In genomic region chr12:93704625-93705024, GRCh38 we compare ENCODE assay signal across 3 cellular contexts.
TF ChIP-seq lines count a peak whose summit lies in the region.

No MANE protein-coding gene starts in this region.

TF ChIP-seq in SK-N-SH, 30 proteins besides CTCF, POLR2A, EP300 and RAD21:
- no peak for TF ChIP-seq USF1 (IDR thresholded peaks at IDR 0.05; ENCODE audit: borderline replicate concordance, low read depth)
- no peak for TF ChIP-seq RFX5 (IDR thresholded peaks at IDR 0.05; ENCODE audit: low read length)
- no peak for TF ChIP-seq GABPA (IDR thresholded peaks at IDR 0.05; ENCODE audit: low read depth)
- no peak for TF ChIP-seq TCF12 (IDR thresholded peaks at IDR 0.05)
- no peak for TF ChIP-seq ELF1 (IDR thresholded peaks at IDR 0.05)

TF ChIP-seq in SK-N-SH treated with all-trans-retinoic acid at 6 μM for 48 hours, 23 proteins besides CTCF, POLR2A, EP300 and RAD21 (continued from another document):
- no peak for TF ChIP-seq CSRNP3 (CRISPR knock-in tag; IDR thresholded peaks at IDR 0.05)
- TF ChIP-seq PPARA (CRISPR knock-in tag; IDR thresholded peaks at IDR 0.05; ENCODE audit: borderline replicate concordance): no peak
- TF ChIP-seq POU6F1 (CRISPR knock-in tag; IDR thresholded peaks at IDR 0.05; ENCODE audit: borderline replicate concordance, low read depth): no peak

TF ChIP-seq in IMR-90, 13 proteins besides CTCF, POLR2A, EP300 and RAD21 (continued from another document):
- TF ChIP-seq MAZ (IDR thresholded peaks at IDR 0.05; ENCODE audit: borderline replicate concordance, low read depth, low read length) (no peak), RCOR1 (IDR thresholded peaks at IDR 0.05; ENCODE audit: insufficient replicate concordance, low read length) (no peak), ELK1 (IDR thresholded peaks at IDR 0.05; ENCODE audit: borderline replicate concordance, low read depth, low read length) (no peak), MXI1 (IDR thresholded peaks at IDR 0.05; ENCODE audit: borderline replicate concordance, low read depth, low read length) (no peak), RFX5 (IDR thresholded peaks at IDR 0.05; ENCODE audit: low read depth, low read length) (no peak), BHLHE40 (IDR thresholded peaks at IDR 0.05; ENCODE audit: low read depth, low read length) (no peak), CHD1 (IDR thresholded peaks at IDR 0.05; ENCODE audit: low read depth, low read length) (no peak), FOS (IDR thresholded peaks at IDR 0.05; ENCODE audit: low read depth, low read length) (no peak), NFE2L2 (IDR thresholded peaks at IDR 0.05; ENCODE audit: low read depth, low read length) (no peak), CEBPB (IDR thresholded peaks at IDR 0.05; ENCODE audit: low read depth, low read length) (no peak), MAFK (IDR thresholded peaks at IDR 0.05; ENCODE audit: low read depth, low read length) (no peak)
